ENCODE assay signal across 11 cellular contexts in genomic region chr3:124248471-124249028, GRCh38.
DNase-seq lines count a peak whose midpoint lies in the region; ATAC-seq and TF ChIP-seq lines count a peak whose summit lies in the region.
"Had no signal": no experiment of that assay in that cellular context is flagged by ENCODE, and none has a peak within 500 bp of the region (broad histone marks: within the 10 kb centered on the region; RNA-seq: fewer than 3 reads in every experiment).

No MANE protein-coding gene starts in this region.

- 39% methylated on average over 4 of the region's 4 CpGs for WGBS in lung, 2 donors
- WGBS in upper lobe of left lung, 2 donors: 52 to 56% methylated on average over 4 of the region's 4 CpGs

- no peaks in the 10 kb centered on the region for H4K20me1 ChIP-seq in Loucy (ENCODE audit: insufficient read depth, low read length, poor library complexity, severe bottlenecking)

- ATAC-seq in lung (ENCODE audit: insufficient read depth, low FRiP score) (peak; percentile 32), upper lobe of left lung (ENCODE audit: low FRiP score in 2 of 2) (peak; percentile 50 to 72), GM21381 (IDR thresholded peaks at IDR 0.05; ENCODE audit: unreplicated experiment) (no peak), HG02678 (IDR thresholded peaks at IDR 0.05; ENCODE audit: unreplicated experiment) (no peak)

- peak in 2 of 4 donors; percentile 9 to 20 for TF ChIP-seq EP300 in upper lobe of left lung (IDR thresholded peaks at IDR 0.05)

- H3K36me3 ChIP-seq in Loucy (ENCODE audit: insufficient read depth, low read length) (no peaks in the 10 kb centered on the region), lung (ENCODE audit: control insufficient read depth in 2 of 2, insufficient read depth in 2 of 2, low read length in 2 of 2) (no peaks in the 10 kb centered on the region), upper lobe of left lung (no peaks in the 10 kb centered on the region), HAP-1 (replicated peaks) (no peaks in the 10 kb centered on the region)

- H3K4me1 ChIP-seq in Loucy (ENCODE audit: insufficient read depth, low read length, poor library complexity, severe bottlenecking) (peaks cover 72% of the 10 kb centered on the region), lung (ENCODE audit: control insufficient read depth in 2 of 2, insufficient read depth in 2 of 2, low read length in 2 of 2) (peaks cover 16 to 17% of the 10 kb centered on the region in 2 donors), upper lobe of left lung (peaks cover 10 to 25% (median 21%) of the 10 kb centered on the region in 4 donors), HAP-1 (no peaks in the 10 kb centered on the region)

- peaks cover 18% of the 10 kb centered on the region; the same call in 1 of the 2 replicates for H3F3A ChIP-seq in Loucy (ENCODE audit: low read depth)

- TF ChIP-seq CTCF in Loucy (conservative IDR thresholded peaks at IDR 0.05; ENCODE audit: low read length) (no peak), lung (IDR thresholded peaks at IDR 0.05; ENCODE audit: control extremely low read depth, extremely low read depth) (no peak), upper lobe of left lung (IDR thresholded peaks at IDR 0.05) (no peak)

- peak; percentile 87 for DNase-seq in dermis blood vessel endothelial cell
- DNase-seq in lung (ENCODE audit: low spot score): no peak
- DNase-seq in upper lobe of left lung: peak in 1 of 2 donors; percentile 30
- no peak for DNase-seq in HAP-1 (ENCODE audit: low spot score in 2 of 2)
- no peak for DNase-seq in SIG-M5 treated with dmso at 0.1 percent for 504 hours (lab: John Stamatoyannopoulos, UW; ENCODE audit: unreplicated experiment)
- DNase-seq: activated CD8-positive, alpha-beta memory T cell treated with anti-CD3 and anti-CD28 coated beads for 24 hours; NCI-H446 treated with DMSO at 0.1 percent for 48 hours had no signal

- H3K9ac ChIP-seq in Loucy (ENCODE audit: low read depth, low read length, poor library complexity, severe bottlenecking): peak overlapping the region; percentile 80

- TF ChIP-seq POLR2A in upper lobe of left lung (IDR thresholded peaks at IDR 0.05): no peak

- H2AFZ ChIP-seq in Loucy (ENCODE audit: low read length): no peak overlapping the region

- H3K27me3 ChIP-seq in Loucy (ENCODE audit: insufficient read depth, low read length, poor library complexity, severe bottlenecking) (no peaks in the 10 kb centered on the region), lung (ENCODE audit: control insufficient read depth, insufficient read depth) (no peaks in the 10 kb centered on the region), upper lobe of left lung (no peaks in the 10 kb centered on the region), HAP-1 (ENCODE audit: low read depth) (no peaks in the 10 kb centered on the region)

- no peaks in the 10 kb centered on the region for H3K9me3 ChIP-seq in Loucy (ENCODE audit: insufficient read depth, low read depth, low read length)
- H3K9me3 ChIP-seq in lung (ENCODE audit: control insufficient read depth in 2 of 2, insufficient read depth in 1 of 2, low read length in 1 of 2): no peaks in the 10 kb centered on the region
- no peaks in the 10 kb centered on the region for H3K9me3 ChIP-seq in upper lobe of left lung
- no peaks in the 10 kb centered on the region for H3K9me3 ChIP-seq in HAP-1

- H3K27ac ChIP-seq in lung (ENCODE audit: low read depth in 1 of 2, low read length in 1 of 2) (peak overlapping the region; percentile 71 to 76), upper lobe of left lung (peak overlapping the region; percentile 67 to 87 (median 77))
- H3K27ac ChIP-seq: epithelial cell of prostate had no signal

- in situ Hi-C loops in HAP-1 (cut with MboI; ENCODE audit: low sequenced_read_pairs): no loop called here

- peak overlapping the region; percentile 55 for H3K4me3 ChIP-seq in Loucy (ENCODE audit: low read length, poor library complexity, severe bottlenecking)
- H3K4me3 ChIP-seq in lung: no peak overlapping the region
- no peak overlapping the region for H3K4me3 ChIP-seq in upper lobe of left lung
- H3K4me3 ChIP-seq in HAP-1: no peak overlapping the region

- no peaks in the 10 kb centered on the region for H3K79me2 ChIP-seq in Loucy (ENCODE audit: insufficient read depth, low read length)

- H3K4me2 ChIP-seq in Loucy (ENCODE audit: low read depth, low read length, poor library complexity, severe bottlenecking): peak overlapping the region; percentile 76

- no peaks in the 10 kb centered on the region for H3K9me2 ChIP-seq in Loucy (replicated peaks; ENCODE audit: low read depth, low read length)

Comparison
In these comparisons a context has a peak if more than half of its experiments do, and no peak if none do; other contexts are left out.
1. ATAC-seq: peak in lung (single experiment) and upper lobe of left lung (2 of 2); none in GM21381 (single experiment) and HG02678 (single experiment).